9 cellular contexts compared by ENCODE assay signal in genomic region chr3:187889601-187890404, GRCh38.
DNase-seq lines count a peak whose midpoint lies in the region; ATAC-seq and TF ChIP-seq lines count a peak whose summit lies in the region.
"Had no signal": no experiment of that assay in that cellular context is flagged by ENCODE, and none has a peak within 500 bp of the region (broad histone marks: within the 10 kb centered on the region; RNA-seq: fewer than 3 reads in every experiment).

No MANE protein-coding gene starts in this region.

- H3K27me3 ChIP-seq in neural progenitor cell = no peaks in the 10 kb centered on the region

- no peaks in the 10 kb centered on the region for H3K9me3 ChIP-seq in ES-I3 (ENCODE audit: control insufficient read depth, insufficient read depth, low read length)
- no peaks in the 10 kb centered on the region for H3K9me3 ChIP-seq in neural progenitor cell (ENCODE audit: low read depth)

- 0 out of 2 replicates have a peak, but pooled peaks cover 4% of the 10 kb centered on the region for H3K4me1 ChIP-seq in ES-I3 (ENCODE audit: insufficient read depth, low read length)
- no peaks in the 10 kb centered on the region for H3K4me1 ChIP-seq in neural progenitor cell

- no peak overlapping the region for H3K4me2 ChIP-seq in neural progenitor cell

- no peaks in the 10 kb centered on the region for H4K20me1 ChIP-seq in neural progenitor cell (ENCODE audit: low read depth)

- H3K9ac ChIP-seq in ES-I3 (ENCODE audit: low read depth, low read length) (peak overlapping the region; percentile 38), neural progenitor cell (no peak overlapping the region)

- H3K36me3 Mint-ChIP-seq in effector memory CD8-positive, alpha-beta T cell (ENCODE audit: insufficient read depth) = no peaks in the 10 kb centered on the region
- H3K36me3 Mint-ChIP-seq in neural progenitor cell = peaks cover 2% of the 10 kb centered on the region

- no peaks in the 10 kb centered on the region for H3K27me3 Mint-ChIP-seq in effector memory CD8-positive, alpha-beta T cell
- peaks cover 3% of the 10 kb centered on the region for H3K27me3 Mint-ChIP-seq in neural progenitor cell (ENCODE audit: insufficient read depth, low read depth)

- peak overlapping the region; percentile 57 for H2AFZ ChIP-seq in neural progenitor cell (replicated peaks)

- H3K4me3 ChIP-seq in NB4 (ENCODE audit: low read depth, low read length) = peak overlapping the region; percentile 92
- H3K4me3 ChIP-seq in neural progenitor cell = no peak overlapping the region

- peak; percentile 31 for TF ChIP-seq POLR2A in NB4 (IDR thresholded peaks at IDR 0.05; ENCODE audit: extremely low read depth, insufficient read length)

- peak overlapping the region; percentile 64 to 76 for H3K4me3 Mint-ChIP-seq in effector memory CD8-positive, alpha-beta T cell
- H3K4me3 Mint-ChIP-seq in neural progenitor cell = no peak overlapping the region

- no peaks in the 10 kb centered on the region for H3F3A ChIP-seq in neural progenitor cell (ENCODE audit: low read depth)

- no peak for TF ChIP-seq CTCF in NB4 (IDR thresholded peaks at IDR 0.05; ENCODE audit: low read depth, low read length)
- no peak for TF ChIP-seq CTCF in neural progenitor cell (IDR thresholded peaks at IDR 0.05)

- no peaks in the 10 kb centered on the region for H3K79me2 ChIP-seq in neural progenitor cell (ENCODE audit: low read depth)

- ATAC-seq in effector memory CD8-positive, alpha-beta T cell (replicated peaks) = no peak
- no peak for ATAC-seq in HG03354 (IDR thresholded peaks at IDR 0.05; ENCODE audit: poor library complexity, severe bottlenecking, unreplicated experiment)
- no peak for ATAC-seq in GM21723 (IDR thresholded peaks at IDR 0.05; ENCODE audit: unreplicated experiment)

- H3K27ac Mint-ChIP-seq in effector memory CD8-positive, alpha-beta T cell = peak overlapping the region; percentile 75 to 86
- H3K27ac Mint-ChIP-seq in neural progenitor cell = no peak overlapping the region

- no peaks in the 10 kb centered on the region for H3K36me3 ChIP-seq in ES-I3 (ENCODE audit: insufficient read depth, low read length)
- no peaks in the 10 kb centered on the region for H3K36me3 ChIP-seq in neural progenitor cell

- H3K9me3 Mint-ChIP-seq in effector memory CD8-positive, alpha-beta T cell = no peaks in the 10 kb centered on the region
- peaks cover 3% of the 10 kb centered on the region for H3K9me3 Mint-ChIP-seq in neural progenitor cell

- DNase-seq in NB4 (ENCODE audit: low read depth) (peak; percentile 74), neural progenitor cell (ENCODE audit: low spot score) (no peak), pons (ENCODE audit: low spot score) (no peak), amniotic stem cell (lab: John Stamatoyannopoulos, UW) (no peak)
- no peak for DNase-seq in effector memory CD8-positive, alpha-beta T cell
- DNase-seq: NCI-H2081 treated with DMSO at 0.1 percent for 48 hours had no signal

- no peak overlapping the region for H3K27ac ChIP-seq in neural progenitor cell

- H3K4me1 Mint-ChIP-seq in effector memory CD8-positive, alpha-beta T cell (ENCODE audit: low read depth in 2 of 2) = peaks cover 7 to 9% of the 10 kb centered on the region in 2 donors
- H3K4me1 Mint-ChIP-seq in neural progenitor cell = peaks cover 3% of the 10 kb centered on the region
